ENCODE assay signal across 1 cellular context in the genomic region with DNA sequence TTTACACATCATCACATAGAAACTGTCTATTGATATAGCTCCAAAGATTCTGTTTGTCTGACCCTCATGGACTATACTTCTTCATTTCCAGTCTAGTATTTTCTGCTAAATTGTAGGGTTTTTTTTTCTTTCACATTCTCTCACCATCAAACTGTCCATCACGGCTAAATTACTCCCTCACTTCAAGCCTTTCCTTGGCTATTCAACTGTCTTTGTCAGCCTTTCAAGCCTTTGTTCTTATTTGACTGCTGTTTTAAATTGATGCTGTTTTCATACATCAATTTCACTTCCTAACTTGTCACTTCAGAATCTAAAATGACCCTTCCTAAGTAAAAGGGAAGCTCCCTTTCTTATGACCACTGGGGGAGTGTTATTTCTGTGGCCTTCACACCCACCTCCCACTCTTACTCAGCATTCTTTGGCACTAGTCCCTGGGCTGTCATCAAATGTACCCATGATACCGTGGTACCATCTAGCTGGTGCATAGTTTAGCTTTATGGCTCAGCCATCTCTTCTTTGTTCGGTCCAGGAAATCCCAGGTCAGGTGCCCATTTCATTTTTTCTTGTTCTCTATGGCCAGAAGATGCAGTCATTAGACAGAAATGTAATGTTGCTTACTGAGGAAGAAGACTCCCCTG.
TF ChIP-seq lines count a peak whose summit lies in the region.

No MANE protein-coding gene starts in this region.

TF ChIP-seq in HepG2, 621 proteins besides CTCF, POLR2A, EP300 and RAD21 (continued from another document):
- TF ChIP-seq, protein P1, sequence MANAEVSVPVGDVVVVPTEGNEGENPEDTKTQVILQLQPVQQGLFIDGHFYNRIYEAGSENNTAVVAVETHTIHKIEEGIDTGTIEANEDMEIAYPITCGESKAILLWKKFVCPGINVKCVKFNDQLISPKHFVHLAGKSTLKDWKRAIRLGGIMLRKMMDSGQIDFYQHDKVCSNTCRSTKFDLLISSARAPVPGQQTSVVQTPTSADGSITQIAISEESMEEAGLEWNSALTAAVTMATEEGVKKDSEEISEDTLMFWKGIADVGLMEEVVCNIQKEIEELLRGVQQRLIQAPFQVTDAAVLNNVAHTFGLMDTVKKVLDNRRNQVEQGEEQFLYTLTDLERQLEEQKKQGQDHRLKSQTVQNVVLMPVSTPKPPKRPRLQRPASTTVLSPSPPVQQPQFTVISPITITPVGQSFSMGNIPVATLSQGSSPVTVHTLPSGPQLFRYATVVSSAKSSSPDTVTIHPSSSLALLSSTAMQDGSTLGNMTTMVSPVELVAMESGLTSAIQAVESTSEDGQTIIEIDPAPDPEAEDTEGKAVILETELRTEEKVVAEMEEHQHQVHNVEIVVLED (CRISPR knock-in tag; IDR thresholded peaks at IDR 0.05; ENCODE audit: borderline replicate concordance), result no peak
- TF ChIP-seq GLI4 (CRISPR knock-in tag; IDR thresholded peaks at IDR 0.05; ENCODE audit: borderline replicate concordance) (no peak), POGZ (CRISPR knock-in tag; IDR thresholded peaks at IDR 0.05) (no peak)
